ENCODE assay signal across 1 cellular context in genomic region chr4:1793940-1794808, GRCh38.
TF ChIP-seq lines count a peak whose summit lies in the region.

No MANE protein-coding gene starts in this region.

TF ChIP-seq in HEK293, 187 proteins besides CTCF, POLR2A, EP300 and RAD21 (continued from another document):
- TF ChIP-seq, protein P1, sequence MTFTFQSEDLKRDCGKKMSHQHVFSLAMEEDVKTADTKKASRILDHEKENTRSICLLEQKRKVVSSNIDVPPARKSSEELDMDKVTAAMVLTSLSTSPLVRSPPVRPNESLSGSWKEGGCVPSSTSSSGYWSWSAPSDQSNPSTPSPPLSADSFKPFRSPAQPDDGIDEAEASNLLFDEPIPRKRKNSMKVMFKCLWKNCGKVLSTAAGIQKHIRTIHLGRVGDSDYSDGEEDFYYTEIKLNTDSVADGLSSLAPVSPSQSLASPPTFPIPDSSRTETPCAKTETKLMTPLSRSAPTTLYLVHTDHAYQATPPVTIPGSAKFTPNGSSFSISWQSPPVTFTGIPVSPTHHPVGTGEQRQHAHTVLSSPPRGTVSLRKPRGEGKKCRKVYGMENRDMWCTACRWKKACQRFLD (tag by site-specific recombination; IDR thresholded peaks at IDR 0.05), result no peak
- no peak for TF ChIP-seq YY1 (tag by site-specific recombination; IDR thresholded peaks at IDR 0.05)
- TF ChIP-seq SP2 (tag by site-specific recombination; IDR thresholded peaks at IDR 0.05), result 0 out of 2 replicates have a peak, but pooled peaks have one; percentile 25
- no peak for TF ChIP-seq ZNF341 (tag by site-specific recombination; IDR thresholded peaks at IDR 0.05; ENCODE audit: low read depth)
- no peak for TF ChIP-seq ZNF843 (tag by site-specific recombination; IDR thresholded peaks at IDR 0.05)
- TF ChIP-seq GFI1B (tag by site-specific recombination; IDR thresholded peaks at IDR 0.05), result no peak
- peak; percentile 73 for TF ChIP-seq PATZ1 (tag by site-specific recombination; IDR thresholded peaks at IDR 0.05)
- TF ChIP-seq ZNF274 (IDR thresholded peaks at IDR 0.05; ENCODE audit: low read length), result no peak
- no peak for TF ChIP-seq ZNF274 (tag by site-specific recombination; IDR thresholded peaks at IDR 0.05; ENCODE audit: borderline replicate concordance)
- no peak for TF ChIP-seq ZNF747 (tag by site-specific recombination; IDR thresholded peaks at IDR 0.05)
- peak; percentile 79 for TF ChIP-seq ZIC2 (tag by site-specific recombination; IDR thresholded peaks at IDR 0.05)
- peak; percentile 54; the same call in 1 of the 2 replicates for TF ChIP-seq ZEB2 (tag by site-specific recombination; IDR thresholded peaks at IDR 0.05)
- TF ChIP-seq ZNF2 (tag by site-specific recombination; IDR thresholded peaks at IDR 0.05), result no peak
- TF ChIP-seq, protein P2, sequence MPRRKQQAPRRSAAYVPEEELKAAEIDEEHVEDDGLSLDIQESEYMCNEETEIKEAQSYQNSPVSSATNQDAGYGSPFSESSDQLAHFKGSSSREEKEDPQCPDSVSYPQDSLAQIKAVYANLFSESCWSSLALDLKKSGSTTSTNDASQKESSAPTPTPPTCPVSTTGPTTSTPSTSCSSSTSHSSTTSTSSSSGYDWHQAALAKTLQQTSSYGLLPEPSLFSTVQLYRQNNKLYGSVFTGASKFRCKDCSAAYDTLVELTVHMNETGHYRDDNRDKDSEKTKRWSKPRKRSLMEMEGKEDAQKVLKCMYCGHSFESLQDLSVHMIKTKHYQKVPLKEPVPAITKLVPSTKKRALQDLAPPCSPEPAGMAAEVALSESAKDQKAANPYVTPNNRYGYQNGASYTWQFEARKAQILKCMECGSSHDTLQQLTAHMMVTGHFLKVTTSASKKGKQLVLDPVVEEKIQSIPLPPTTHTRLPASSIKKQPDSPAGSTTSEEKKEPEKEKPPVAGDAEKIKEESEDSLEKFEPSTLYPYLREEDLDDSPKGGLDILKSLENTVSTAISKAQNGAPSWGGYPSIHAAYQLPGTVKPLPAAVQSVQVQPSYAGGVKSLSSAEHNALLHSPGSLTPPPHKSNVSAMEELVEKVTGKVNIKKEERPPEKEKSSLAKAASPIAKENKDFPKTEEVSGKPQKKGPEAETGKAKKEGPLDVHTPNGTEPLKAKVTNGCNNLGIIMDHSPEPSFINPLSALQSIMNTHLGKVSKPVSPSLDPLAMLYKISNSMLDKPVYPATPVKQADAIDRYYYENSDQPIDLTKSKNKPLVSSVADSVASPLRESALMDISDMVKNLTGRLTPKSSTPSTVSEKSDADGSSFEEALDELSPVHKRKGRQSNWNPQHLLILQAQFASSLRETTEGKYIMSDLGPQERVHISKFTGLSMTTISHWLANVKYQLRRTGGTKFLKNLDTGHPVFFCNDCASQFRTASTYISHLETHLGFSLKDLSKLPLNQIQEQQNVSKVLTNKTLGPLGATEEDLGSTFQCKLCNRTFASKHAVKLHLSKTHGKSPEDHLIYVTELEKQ (tag by site-specific recombination; IDR thresholded peaks at IDR 0.05; ENCODE audit: borderline replicate concordance), result no peak
- TF ChIP-seq KLF8 (tag by site-specific recombination; IDR thresholded peaks at IDR 0.05), result peak; percentile 55; the same call in 1 of the 2 replicates
- TF ChIP-seq GLIS2 (tag by site-specific recombination; IDR thresholded peaks at IDR 0.05), result peak; percentile 94
- no peak for TF ChIP-seq ZNF426 (tag by site-specific recombination; IDR thresholded peaks at IDR 0.05)
- TF ChIP-seq, protein P3, sequence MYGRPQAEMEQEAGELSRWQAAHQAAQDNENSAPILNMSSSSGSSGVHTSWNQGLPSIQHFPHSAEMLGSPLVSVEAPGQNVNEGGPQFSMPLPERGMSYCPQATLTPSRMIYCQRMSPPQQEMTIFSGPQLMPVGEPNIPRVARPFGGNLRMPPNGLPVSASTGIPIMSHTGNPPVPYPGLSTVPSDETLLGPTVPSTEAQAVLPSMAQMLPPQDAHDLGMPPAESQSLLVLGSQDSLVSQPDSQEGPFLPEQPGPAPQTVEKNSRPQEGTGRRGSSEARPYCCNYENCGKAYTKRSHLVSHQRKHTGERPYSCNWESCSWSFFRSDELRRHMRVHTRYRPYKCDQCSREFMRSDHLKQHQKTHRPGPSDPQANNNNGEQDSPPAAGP (tag by site-specific recombination; IDR thresholded peaks at IDR 0.05), result no peak
- TF ChIP-seq ZFP69B (tag by site-specific recombination; IDR thresholded peaks at IDR 0.05), result 0 out of 2 replicates have a peak, but pooled peaks have one; percentile 16
- no peak for TF ChIP-seq ZNF146 (tag by site-specific recombination; IDR thresholded peaks at IDR 0.05)
- TF ChIP-seq ZBTB7A (tag by site-specific recombination; IDR thresholded peaks at IDR 0.05; ENCODE audit: low read depth), result no peak
- TF ChIP-seq, protein P4, sequence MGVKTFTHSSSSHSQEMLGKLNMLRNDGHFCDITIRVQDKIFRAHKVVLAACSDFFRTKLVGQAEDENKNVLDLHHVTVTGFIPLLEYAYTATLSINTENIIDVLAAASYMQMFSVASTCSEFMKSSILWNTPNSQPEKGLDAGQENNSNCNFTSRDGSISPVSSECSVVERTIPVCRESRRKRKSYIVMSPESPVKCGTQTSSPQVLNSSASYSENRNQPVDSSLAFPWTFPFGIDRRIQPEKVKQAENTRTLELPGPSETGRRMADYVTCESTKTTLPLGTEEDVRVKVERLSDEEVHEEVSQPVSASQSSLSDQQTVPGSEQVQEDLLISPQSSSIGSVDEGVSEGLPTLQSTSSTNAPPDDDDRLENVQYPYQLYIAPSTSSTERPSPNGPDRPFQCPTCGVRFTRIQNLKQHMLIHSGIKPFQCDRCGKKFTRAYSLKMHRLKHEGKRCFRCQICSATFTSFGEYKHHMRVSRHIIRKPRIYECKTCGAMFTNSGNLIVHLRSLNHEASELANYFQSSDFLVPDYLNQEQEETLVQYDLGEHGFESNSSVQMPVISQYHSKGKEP (tag by site-specific recombination; IDR thresholded peaks at IDR 0.05), result no peak
- TF ChIP-seq ZFP41 (tag by site-specific recombination; IDR thresholded peaks at IDR 0.05; ENCODE audit: borderline replicate concordance), result no peak
- no peak for TF ChIP-seq ZNF121 (tag by site-specific recombination; IDR thresholded peaks at IDR 0.05)
- no peak for TF ChIP-seq ZNF23 (tag by site-specific recombination; IDR thresholded peaks at IDR 0.05; ENCODE audit: borderline replicate concordance)
- no peak for TF ChIP-seq ZNF513 (tag by site-specific recombination; IDR thresholded peaks at IDR 0.05)
- TF ChIP-seq, protein P5, sequence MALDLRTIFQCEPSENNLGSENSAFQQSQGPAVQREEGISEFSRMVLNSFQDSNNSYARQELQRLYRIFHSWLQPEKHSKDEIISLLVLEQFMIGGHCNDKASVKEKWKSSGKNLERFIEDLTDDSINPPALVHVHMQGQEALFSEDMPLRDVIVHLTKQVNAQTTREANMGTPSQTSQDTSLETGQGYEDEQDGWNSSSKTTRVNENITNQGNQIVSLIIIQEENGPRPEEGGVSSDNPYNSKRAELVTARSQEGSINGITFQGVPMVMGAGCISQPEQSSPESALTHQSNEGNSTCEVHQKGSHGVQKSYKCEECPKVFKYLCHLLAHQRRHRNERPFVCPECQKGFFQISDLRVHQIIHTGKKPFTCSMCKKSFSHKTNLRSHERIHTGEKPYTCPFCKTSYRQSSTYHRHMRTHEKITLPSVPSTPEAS (tag by site-specific recombination; IDR thresholded peaks at IDR 0.05), result no peak
- TF ChIP-seq ZNF529 (tag by site-specific recombination; IDR thresholded peaks at IDR 0.05; ENCODE audit: insufficient replicate concordance), result no peak
- TF ChIP-seq ZNF223 (tag by site-specific recombination; IDR thresholded peaks at IDR 0.05), result no peak
- TF ChIP-seq FEZF1 (tag by site-specific recombination; IDR thresholded peaks at IDR 0.05), result no peak
- no peak for TF ChIP-seq ZNF830 (tag by site-specific recombination; IDR thresholded peaks at IDR 0.05; ENCODE audit: low read depth)
- TF ChIP-seq ZNF155 (tag by site-specific recombination; IDR thresholded peaks at IDR 0.05), result no peak
- TF ChIP-seq SP7 (tag by site-specific recombination; IDR thresholded peaks at IDR 0.05), result no peak
- no peak; the same call in 1 of the 2 replicates for TF ChIP-seq KLF9 (tag by site-specific recombination; IDR thresholded peaks at IDR 0.05; ENCODE audit: low read depth)
- TF ChIP-seq ZNF629 (tag by site-specific recombination; IDR thresholded peaks at IDR 0.05), result no peak
- no peak for TF ChIP-seq ZNF184 (tag by site-specific recombination; IDR thresholded peaks at IDR 0.05)
- TF ChIP-seq, protein P6, sequence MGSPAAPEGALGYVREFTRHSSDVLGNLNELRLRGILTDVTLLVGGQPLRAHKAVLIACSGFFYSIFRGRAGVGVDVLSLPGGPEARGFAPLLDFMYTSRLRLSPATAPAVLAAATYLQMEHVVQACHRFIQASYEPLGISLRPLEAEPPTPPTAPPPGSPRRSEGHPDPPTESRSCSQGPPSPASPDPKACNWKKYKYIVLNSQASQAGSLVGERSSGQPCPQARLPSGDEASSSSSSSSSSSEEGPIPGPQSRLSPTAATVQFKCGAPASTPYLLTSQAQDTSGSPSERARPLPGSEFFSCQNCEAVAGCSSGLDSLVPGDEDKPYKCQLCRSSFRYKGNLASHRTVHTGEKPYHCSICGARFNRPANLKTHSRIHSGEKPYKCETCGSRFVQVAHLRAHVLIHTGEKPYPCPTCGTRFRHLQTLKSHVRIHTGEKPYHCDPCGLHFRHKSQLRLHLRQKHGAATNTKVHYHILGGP (tag by site-specific recombination; IDR thresholded peaks at IDR 0.05), result no peak
- 0 out of 2 replicates have a peak, but pooled peaks have one; percentile 31 for TF ChIP-seq ZXDB (tag by site-specific recombination; IDR thresholded peaks at IDR 0.05)
- TF ChIP-seq RBAK (tag by site-specific recombination; IDR thresholded peaks at IDR 0.05), result no peak
- TF ChIP-seq ZNF548 (tag by site-specific recombination; IDR thresholded peaks at IDR 0.05), result no peak
- TF ChIP-seq ZNF76 (tag by site-specific recombination; IDR thresholded peaks at IDR 0.05; ENCODE audit: borderline replicate concordance, low read depth), result no peak
- TF ChIP-seq ZBTB20 (tag by site-specific recombination; IDR thresholded peaks at IDR 0.05), result peak; percentile 55; the same call in 1 of the 2 replicates
- no peak for TF ChIP-seq ZNF114 (tag by site-specific recombination; IDR thresholded peaks at IDR 0.05)
- no peak for TF ChIP-seq ZNF776 (tag by site-specific recombination; IDR thresholded peaks at IDR 0.05; ENCODE audit: borderline replicate concordance)
